21 cellular contexts compared by ENCODE assay signal in genomic region chr9:34333836-34334235, GRCh38. TPM values are rescaled to one million over a fixed set of nuclear protein-coding genes. Genes with fewer than 3 reads are reported as not detected.
DNase-seq lines count a peak whose midpoint lies in the region; ATAC-seq lines count a peak whose summit lies in the region.
"Had no signal": no experiment of that assay in that cellular context is flagged by ENCODE, and none has a peak within 500 bp of the region (broad histone marks: within the 10 kb centered on the region; RNA-seq: fewer than 3 reads in every experiment).

No MANE protein-coding gene starts in this region.

- ATAC-seq in HG02571 (IDR thresholded peaks at IDR 0.05; ENCODE audit: unreplicated experiment) = no peak
- ATAC-seq: CD8-positive, alpha-beta T cell had no signal

- no peak overlapping the region for H3K9ac ChIP-seq in HUES48 (ENCODE audit: low read depth, low read length)

- no peaks in the 10 kb centered on the region for H3K9me3 Mint-ChIP-seq in activated CD4-positive, alpha-beta memory T cell treated with anti-CD3 and anti-CD28 coated beads, Interleukin-2, amount 10 ng/mL, durations not matched to agents 7 days and 5 days
- H3K9me3 Mint-ChIP-seq: CD8-positive, alpha-beta T cell; HFFc6; IgD-negative memory B cell had no signal

- no peak overlapping the region for H3K4me3 ChIP-seq in HUES48 (ENCODE audit: low read depth, low read length)
- H3K4me3 ChIP-seq: BLaER1 treated with 17β-estradiol and CSF1 and Interleukin-3, amounts not matched to agents 10 nM and 100 nM; Peyer's patch; SJSA1 had no signal

- peaks cover 6% of the 10 kb centered on the region for H3K36me3 Mint-ChIP-seq in activated CD4-positive, alpha-beta memory T cell treated with anti-CD3 and anti-CD28 coated beads, Interleukin-2, amount 10 ng/mL, durations not matched to agents 7 days and 5 days (ENCODE audit: low read depth)

- POLR2A ChIA-PET in activated CD4-positive, alpha-beta memory T cell treated with anti-CD3 and anti-CD28 coated beads, Interleukin-2, amount 10 ng/mL, durations not matched to agents 7 days and 5 days (lab: Charles Lee) = no interaction called here

- H3K27me3 Mint-ChIP-seq in activated CD4-positive, alpha-beta memory T cell treated with anti-CD3 and anti-CD28 coated beads, Interleukin-2, amount 10 ng/mL, durations not matched to agents 7 days and 5 days = no peaks in the 10 kb centered on the region
- H3K27me3 Mint-ChIP-seq: IgD-negative memory B cell had no signal

- H3K27me3 ChIP-seq in HUES48 (ENCODE audit: control insufficient read depth, insufficient read depth, low read length) (no peaks in the 10 kb centered on the region), layer of hippocampus (ENCODE audit: control insufficient read depth, insufficient read depth, low read length) (no peaks in the 10 kb centered on the region)
- H3K27me3 ChIP-seq: BLaER1 treated with 17β-estradiol and CSF1 and Interleukin-3, amounts not matched to agents 10 nM and 100 nM; Peyer's patch; SJSA1 had no signal

- H3K27ac ChIP-seq in HUES48 (ENCODE audit: low read depth, low read length) = peak overlapping the region; percentile 94
- H3K27ac ChIP-seq in caudate nucleus (ENCODE audit: low read depth, low read length) = peak overlapping the region; percentile 99
- peak overlapping the region; percentile 90 for H3K27ac ChIP-seq in layer of hippocampus (ENCODE audit: low read depth, low read length)
- H3K27ac ChIP-seq: BLaER1 treated with 17β-estradiol and CSF1 and Interleukin-3, amounts not matched to agents 10 nM and 100 nM; Peyer's patch; SJSA1 had no signal

- CTCF ChIA-PET in activated CD4-positive, alpha-beta memory T cell treated with anti-CD3 and anti-CD28 coated beads, Interleukin-2, amount 10 ng/mL, durations not matched to agents 7 days and 5 days (lab: Charles Lee) = interaction anchor here (0.6 to 6.9 kb wide), 6 partner anchors 37 to 1313 kb away, joined by 3 to 109 read pairs (median 4); partner anchors contain the start of gene MYORG

- peaks cover 30% of the 10 kb centered on the region for H3K4me1 Mint-ChIP-seq in activated CD4-positive, alpha-beta memory T cell treated with anti-CD3 and anti-CD28 coated beads, Interleukin-2, amount 10 ng/mL, durations not matched to agents 7 days and 5 days

- no peak overlapping the region for H3K4me3 Mint-ChIP-seq in activated CD4-positive, alpha-beta memory T cell treated with anti-CD3 and anti-CD28 coated beads, Interleukin-2, amount 10 ng/mL, durations not matched to agents 7 days and 5 days
- H3K4me3 Mint-ChIP-seq: CD8-positive, alpha-beta T cell; HFFc6; IgD-negative memory B cell had no signal

- H3K27ac Mint-ChIP-seq in activated CD4-positive, alpha-beta memory T cell treated with anti-CD3 and anti-CD28 coated beads, Interleukin-2, amount 10 ng/mL, durations not matched to agents 7 days and 5 days = no peak overlapping the region
- H3K27ac Mint-ChIP-seq: CD8-positive, alpha-beta T cell; HFFc6; IgD-negative memory B cell had no signal

- H3K4me1 ChIP-seq in HUES48 (ENCODE audit: control insufficient read depth, insufficient read depth, low read length) = peaks cover 22% of the 10 kb centered on the region
- H3K4me1 ChIP-seq: SJSA1 had no signal

- no peaks in the 10 kb centered on the region for H3K9me3 ChIP-seq in HUES48 (ENCODE audit: control insufficient read depth, insufficient read depth, low read length)
- H3K9me3 ChIP-seq: BLaER1 treated with 17β-estradiol and CSF1 and Interleukin-3, amounts not matched to agents 10 nM and 100 nM; Peyer's patch; SJSA1 had no signal

- peaks cover 4% of the 10 kb centered on the region; the same call in 1 of the 2 replicates for H3K36me3 ChIP-seq in HUES48 (ENCODE audit: control insufficient read depth, insufficient read depth, low read length)
- H3K36me3 ChIP-seq: SJSA1 had no signal

- DNase-seq in caudate nucleus (lab: John Stamatoyannopoulos, UW) (no peak), putamen (ENCODE audit: low spot score) (peak; percentile 21), NCI-H345 treated with DMSO at 0.1 percent for 48 hours (lab: John Stamatoyannopoulos, UW; ENCODE audit: unreplicated experiment) (no peak), NCI-H748 treated with DMSO at 0.1 percent for 48 hours (lab: John Stamatoyannopoulos, UW) (no peak)
- DNase-seq in activated CD4-positive, alpha-beta memory T cell treated with anti-CD3 and anti-CD28 coated beads, Interleukin-2, amount 10 ng/mL, durations not matched to agents 7 days and 5 days = no peak
- DNase-seq: Calu3; CD8-positive, alpha-beta T cell; DMS53; HFFc6; Karpas-422; NCI-H1436; NCI-H2029; NCI-H446 treated with DMSO at 0.1 percent for 48 hours; NK-92 treated with Interleukin-12 subunit alpha and Interleukin-12 subunit beta, amount 100 ng/mL, for 24 hours; Peyer's patch had no signal

RNA-seq across cellular contexts. Expression of gene NUDT2, which starts 4.5 kb away (rescaled TPM):
- total RNA-seq in activated CD4-positive, alpha-beta memory T cell treated with anti-CD3 and anti-CD28 coated beads, Interleukin-2, amount 10 ng/mL, durations not matched to agents 7 days and 5 days = 10 to 100 TPM; 33.3 to 35.0 TPM

RNA-seq across cellular contexts. Expression of gene KIF24, which starts 4.8 kb away (rescaled TPM):
- 1 to 10 TPM; 8.4 to 8.6 TPM for total RNA-seq in activated CD4-positive, alpha-beta memory T cell treated with anti-CD3 and anti-CD28 coated beads, Interleukin-2, amount 10 ng/mL, durations not matched to agents 7 days and 5 days

RNA-seq across cellular contexts. Expression of gene MYORG, which starts 42.9 kb away (rescaled TPM):
- 1 to 10 TPM; 2.7 to 4.7 TPM for total RNA-seq in activated CD4-positive, alpha-beta memory T cell treated with anti-CD3 and anti-CD28 coated beads, Interleukin-2, amount 10 ng/mL, durations not matched to agents 7 days and 5 days
